ENCODE assay signal across 6 cellular contexts in genomic region chr11:8935789-8936188, GRCh38. TPM values are rescaled to one million over a fixed set of nuclear protein-coding genes. Genes with fewer than 3 reads are reported as not detected.
"Had no signal": no experiment of that assay in that cellular context is flagged by ENCODE, and none has a peak within 500 bp of the region (broad histone marks: within the 10 kb centered on the region; RNA-seq: fewer than 3 reads in every experiment).

No MANE protein-coding gene starts in this region.

RNA-seq across cellular contexts. Expression of gene C11orf16, which starts 3.0 kb away (rescaled TPM):
- total RNA-seq: M059J, PC-3, Peyer's patch, Right ventricle myocardium inferior, SJCRH30, SK-MEL-5 had no signal

RNA-seq across cellular contexts. Expression of gene ASCL3, which starts 7.0 kb away (rescaled TPM):
- total RNA-seq: M059J, PC-3, Peyer's patch, Right ventricle myocardium inferior, SJCRH30, SK-MEL-5 had no signal
